ENCODE assay signal across 37 cellular contexts in genomic region chr7:156207306-156207705, GRCh38.
A peak's percentile ranks its signal among the peaks of the same experiment; 100 is the strongest.
DNase-seq lines count a peak whose midpoint lies in the region; ATAC-seq, FAIRE-seq and TF ChIP-seq lines count a peak whose summit lies in the region.
"Had no signal": no experiment of that assay in that cellular context is flagged by ENCODE, and none has a peak within 500 bp of the region (broad histone marks: within the 10 kb centered on the region; RNA-seq: fewer than 3 reads in every experiment).

No MANE protein-coding gene starts in this region.

- TF ChIP-seq CTCF in adrenal gland (IDR thresholded peaks at IDR 0.05) (no peak), K562 (IDR thresholded peaks at IDR 0.05 in 2 of 3, conservative IDR thresholded peaks at IDR 0.05 in 1 of 3; ENCODE audit: insufficient read depth in 2 of 3, low read depth in 1 of 3, low read length in 3 of 3) (no peak), endodermal cell (conservative IDR thresholded peaks at IDR 0.05) (no peak), sigmoid colon (IDR thresholded peaks at IDR 0.05) (no peak)

- no peak overlapping the region for H2AFZ ChIP-seq in K562 (ENCODE audit: low read depth, low read length)

- WGBS in adrenal gland, 4 donors: 66 to 79% (median 69%) methylated on average over 6 of the region's 6 CpGs
- WGBS in K562 (ENCODE audit: insufficient coverage, low coverage, missing lambda C conversion rate): 0% methylated on average over 6 of the region's 6 CpGs
- 86 to 88% methylated on average over 6 of the region's 6 CpGs for WGBS in endodermal cell (ENCODE audit: insufficient coverage in 1 of 2, insufficient read length in 1 of 2), 2 experiments
- WGBS in sigmoid colon, 2 donors: 89 to 92% methylated on average over 6 of the region's 6 CpGs

- no peak overlapping the region for H3K27ac Mint-ChIP-seq in endodermal cell
- no peak overlapping the region for H3K27ac Mint-ChIP-seq in activated CD4-positive, alpha-beta memory T cell treated with anti-CD3 and anti-CD28 coated beads, Interleukin-2, amount 10 ng/mL, durations not matched to agents 7 days and 5 days
- H3K27ac Mint-ChIP-seq: B cell; CD14-positive monocyte; CD4-positive, alpha-beta memory T cell; CD4-positive, alpha-beta T cell; CD4-positive, CD25-positive, alpha-beta regulatory T cell; CD8-positive, alpha-beta memory T cell; CD8-positive, alpha-beta T cell had no signal

- no peak for TF ChIP-seq RAD21 in K562 (CRISPR knock-in tag; conservative IDR thresholded peaks at IDR 0.05 in 1 of 2, IDR thresholded peaks at IDR 0.05 in 1 of 2)

- no TSS peak for BruUV-seq in K562 (replicated peaks; lab: Mats Ljungman, UMichigan)

- no peaks in the 10 kb centered on the region for H3K4me1 Mint-ChIP-seq in endodermal cell
- H3K4me1 Mint-ChIP-seq in activated CD4-positive, alpha-beta memory T cell treated with anti-CD3 and anti-CD28 coated beads, Interleukin-2, amount 10 ng/mL, durations not matched to agents 7 days and 5 days: no peaks in the 10 kb centered on the region
- H3K4me1 Mint-ChIP-seq: B cell; CD14-positive monocyte; CD4-positive, alpha-beta memory T cell; CD4-positive, CD25-positive, alpha-beta regulatory T cell; CD8-positive, alpha-beta memory T cell had no signal

- POLR2A ChIA-PET in K562 (lab: Yijun Ruan, JAX): interaction anchor here (1.6 kb wide), 1 partner anchor 18 kb away, joined by 5 read pairs; no protein-coding TSS in a partner anchor
- POLR2A ChIA-PET in activated CD4-positive, alpha-beta memory T cell treated with anti-CD3 and anti-CD28 coated beads, Interleukin-2, amount 10 ng/mL, durations not matched to agents 7 days and 5 days (lab: Charles Lee): no interaction called here

- peak overlapping the region in 1 of 5 donors; percentile 55 for H3K27ac ChIP-seq in adrenal gland
- H3K27ac ChIP-seq in K562 (ENCODE audit: extremely low read depth, low read depth, low read length): no peak overlapping the region
- no peak overlapping the region for H3K27ac ChIP-seq in endodermal cell (ENCODE audit: low read depth, low read length)
- H3K27ac ChIP-seq in sigmoid colon: no peak overlapping the region
- H3K27ac ChIP-seq: 22Rv1; A549; BLaER1; BLaER1 treated with 17β-estradiol and CSF1 and Interleukin-3, amounts not matched to agents 10 nM and 100 nM; C4-2B had no signal

- H3K36me3 Mint-ChIP-seq in endodermal cell (ENCODE audit: low read depth): no peaks in the 10 kb centered on the region
- no peaks in the 10 kb centered on the region for H3K36me3 Mint-ChIP-seq in activated CD4-positive, alpha-beta memory T cell treated with anti-CD3 and anti-CD28 coated beads, Interleukin-2, amount 10 ng/mL, durations not matched to agents 7 days and 5 days (ENCODE audit: low read depth)
- H3K36me3 Mint-ChIP-seq: CD14-positive monocyte; CD4-positive, alpha-beta memory T cell; CD4-positive, CD25-positive, alpha-beta regulatory T cell; CD8-positive, alpha-beta memory T cell; CD8-positive, alpha-beta T cell had no signal

- DNase-seq in SK-MEL-5 (ENCODE audit: low read depth, low spot score): peak; percentile 11
- DNase-seq in adrenal gland: peak in 5 of 7 donors; percentile 38 to 53 (median 47)
- no peak for DNase-seq in K562 (ENCODE audit: extremely low read depth in 1 of 4, low spot score in 3 of 4)
- DNase-seq in endodermal cell: peak; percentile 18
- DNase-seq in activated T-cell treated with anti-CD3 and anti-CD28 coated beads, Interleukin-2, amount 50 U/mL, for 1 hour: no peak
- no peak for DNase-seq in activated CD4-positive, alpha-beta memory T cell treated with anti-CD3 and anti-CD28 coated beads, Interleukin-2, amount 10 ng/mL, durations not matched to agents 7 days and 5 days
- no peak for DNase-seq in sigmoid colon
- DNase-seq: 8988T; ACHN; AML-193; BE2C; C1 segment of cervical spinal cord; Caco-2; Calu3; CD4-positive, alpha-beta memory T cell; CD4-positive, alpha-beta T cell; CD4-positive, CD25-positive, alpha-beta regulatory T cell; CD8-positive, alpha-beta memory T cell; CD8-positive, alpha-beta T cell; COR-L47; DMS 273 treated with DMSO at 0.1 percent for 48 hours; DMS153; DMS53; DMS79; DMS79 treated with DMSO at 0.1 percent for 48 hours; DND-41; EL had no signal

- 0 out of 2 replicates have a peak, but pooled peaks cover 19% of the 10 kb centered on the region for H4K20me1 ChIP-seq in K562 (replicated peaks; ENCODE audit: control insufficient read depth, insufficient read depth, low read length)
- H4K20me1 ChIP-seq: BLaER1; BLaER1 treated with 17β-estradiol and CSF1 and Interleukin-3, amounts not matched to agents 10 nM and 100 nM had no signal

- H3K9ac ChIP-seq in K562 (ENCODE audit: insufficient read depth in 1 of 2, low read depth in 2 of 2, low read length in 2 of 2): no peak overlapping the region
- H3K9ac ChIP-seq in endodermal cell (ENCODE audit: extremely low read depth, low read length, poor library complexity, severe bottlenecking): no peak overlapping the region
- H3K9ac ChIP-seq: BLaER1; BLaER1 treated with 17β-estradiol and CSF1 and Interleukin-3, amounts not matched to agents 10 nM and 100 nM had no signal

- no peaks in the 10 kb centered on the region for H3K9me1 ChIP-seq in K562 (ENCODE audit: control insufficient read depth, insufficient read depth, low read length)

- TF ChIP-seq POLR2A in adrenal gland (IDR thresholded peaks at IDR 0.05) (no peak), K562 (conservative IDR thresholded peaks at IDR 0.05) (no peak), sigmoid colon (IDR thresholded peaks at IDR 0.05) (no peak)

- H3K4me3 Mint-ChIP-seq in endodermal cell: no peak overlapping the region
- H3K4me3 Mint-ChIP-seq in activated CD4-positive, alpha-beta memory T cell treated with anti-CD3 and anti-CD28 coated beads, Interleukin-2, amount 10 ng/mL, durations not matched to agents 7 days and 5 days: no peak overlapping the region
- H3K4me3 Mint-ChIP-seq: B cell; CD14-positive monocyte; CD4-positive, alpha-beta memory T cell; CD4-positive, alpha-beta T cell; CD4-positive, CD25-positive, alpha-beta regulatory T cell; CD8-positive, alpha-beta memory T cell; CD8-positive, alpha-beta T cell had no signal

- no peaks in the 10 kb centered on the region for H3K27me3 Mint-ChIP-seq in endodermal cell (ENCODE audit: insufficient read depth)
- no peaks in the 10 kb centered on the region for H3K27me3 Mint-ChIP-seq in activated CD4-positive, alpha-beta memory T cell treated with anti-CD3 and anti-CD28 coated beads, Interleukin-2, amount 10 ng/mL, durations not matched to agents 7 days and 5 days
- H3K27me3 Mint-ChIP-seq: B cell; CD4-positive, alpha-beta memory T cell; CD4-positive, CD25-positive, alpha-beta regulatory T cell had no signal

- ATAC-seq in K562 (no peak), HG02973 (IDR thresholded peaks at IDR 0.05; ENCODE audit: unreplicated experiment) (no peak)
- ATAC-seq: A549; CD8-positive, alpha-beta T cell had no signal

- no peak overlapping the region for H3K4me3 ChIP-seq in adrenal gland
- no peak overlapping the region for H3K4me3 ChIP-seq in K562
- H3K4me3 ChIP-seq in endodermal cell (ENCODE audit: low read length): no peak overlapping the region
- H3K4me3 ChIP-seq in sigmoid colon: no peak overlapping the region
- H3K4me3 ChIP-seq: A549; BLaER1; BLaER1 treated with 17β-estradiol and CSF1 and Interleukin-3, amounts not matched to agents 10 nM and 100 nM had no signal

- H3K9me3 Mint-ChIP-seq in endodermal cell: no peaks in the 10 kb centered on the region
- H3K9me3 Mint-ChIP-seq in activated CD4-positive, alpha-beta memory T cell treated with anti-CD3 and anti-CD28 coated beads, Interleukin-2, amount 10 ng/mL, durations not matched to agents 7 days and 5 days: no peaks in the 10 kb centered on the region
- H3K9me3 Mint-ChIP-seq: CD4-positive, alpha-beta memory T cell; CD4-positive, alpha-beta T cell; CD8-positive, alpha-beta T cell had no signal

- no peaks in the 10 kb centered on the region for H3K9me3 ChIP-seq in adrenal gland (replicated peaks in 1 of 3)
- no peaks in the 10 kb centered on the region for H3K9me3 ChIP-seq in K562 (replicated peaks; ENCODE audit: control insufficient read depth, insufficient read depth, low read depth, low read length)
- no peaks in the 10 kb centered on the region for H3K9me3 ChIP-seq in endodermal cell (ENCODE audit: control insufficient read depth, low read length)
- H3K9me3 ChIP-seq in sigmoid colon: no peaks in the 10 kb centered on the region
- H3K9me3 ChIP-seq: A549; BE2C; BLaER1; BLaER1 treated with 17β-estradiol and CSF1 and Interleukin-3, amounts not matched to agents 10 nM and 100 nM; Caco-2 had no signal

- FAIRE-seq in K562 (lab: Jason Lieb, UNC): no peak
- FAIRE-seq: A204.1, A549, D721Med had no signal

- no peak for TF ChIP-seq EP300 in K562 (IDR thresholded peaks at IDR 0.05; ENCODE audit: low read length)
- no peak for TF ChIP-seq EP300 in sigmoid colon (IDR thresholded peaks at IDR 0.05)

- peaks cover 9 to 16% of the 10 kb centered on the region in 2 donors for H3K4me1 ChIP-seq in adrenal gland (replicated peaks in 1 of 2)
- no peaks in the 10 kb centered on the region for H3K4me1 ChIP-seq in K562 (replicated peaks in 1 of 2; ENCODE audit: control insufficient read depth in 2 of 2, insufficient read depth in 2 of 2, low read length in 2 of 2)
- no peaks in the 10 kb centered on the region for H3K4me1 ChIP-seq in endodermal cell (ENCODE audit: control insufficient read depth, insufficient read depth, low read length)
- H3K4me1 ChIP-seq in sigmoid colon: no peaks in the 10 kb centered on the region
- H3K4me1 ChIP-seq: A549; BE2C; BLaER1; BLaER1 treated with 17β-estradiol and CSF1 and Interleukin-3, amounts not matched to agents 10 nM and 100 nM; Caco-2 had no signal

- in situ Hi-C loops in SK-MEL-5 (cut with HindIII; ENCODE audit: low pct_unique_long_range_greater_than_20kb, low sequenced_read_pairs) (no loop called here), K562 (cut with MboI) (no loop called here)

- no peaks in the 10 kb centered on the region for H3K36me3 ChIP-seq in adrenal gland (replicated peaks in 1 of 2)
- no peaks in the 10 kb centered on the region for H3K36me3 ChIP-seq in K562 (ENCODE audit: control insufficient read depth, insufficient read depth, low read length)
- no peaks in the 10 kb centered on the region for H3K36me3 ChIP-seq in endodermal cell (ENCODE audit: control insufficient read depth, insufficient read depth, low read length)
- H3K36me3 ChIP-seq in sigmoid colon: no peaks in the 10 kb centered on the region
- H3K36me3 ChIP-seq: BE2C; BLaER1; BLaER1 treated with 17β-estradiol and CSF1 and Interleukin-3, amounts not matched to agents 10 nM and 100 nM had no signal

- H3K4me2 ChIP-seq in K562 (ENCODE audit: insufficient read depth, low read length): no peak overlapping the region
- H3K4me2 ChIP-seq: A549; BLaER1; BLaER1 treated with 17β-estradiol and CSF1 and Interleukin-3, amounts not matched to agents 10 nM and 100 nM had no signal

- H3K79me2 ChIP-seq in K562 (ENCODE audit: control insufficient read depth, insufficient read depth, low read length): no peaks in the 10 kb centered on the region

- CTCF ChIA-PET in K562 (lab: Yijun Ruan, JAX; ENCODE audit: low intra/inter-chr PET ratio): no interaction called here
- CTCF ChIA-PET in activated CD4-positive, alpha-beta memory T cell treated with anti-CD3 and anti-CD28 coated beads, Interleukin-2, amount 10 ng/mL, durations not matched to agents 7 days and 5 days (lab: Charles Lee): no interaction called here

- no peaks in the 10 kb centered on the region for H3K27me3 ChIP-seq in adrenal gland
- peaks cover 33 to 72% of the 10 kb centered on the region in 2 experiments for H3K27me3 ChIP-seq in K562 (ENCODE audit: control insufficient read depth in 2 of 2, insufficient read depth in 2 of 2, low read length in 2 of 2)
- H3K27me3 ChIP-seq in endodermal cell (ENCODE audit: control insufficient read depth, insufficient read depth, low read length, poor library complexity, severe bottlenecking): no peaks in the 10 kb centered on the region
- no peaks in the 10 kb centered on the region for H3K27me3 ChIP-seq in sigmoid colon
- H3K27me3 ChIP-seq: BLaER1; BLaER1 treated with 17β-estradiol and CSF1 and Interleukin-3, amounts not matched to agents 10 nM and 100 nM had no signal

- intact Hi-C loops in adrenal gland (cut with DNase I) (no loop called here), K562 (cut with micrococcal nuclease) (no loop called here), sigmoid colon (cut with DNase I) (no loop called here)

Comparison
In these comparisons a context has a peak if more than half of its experiments do, and no peak if none do; other contexts are left out.
1. DNase-seq: peak in SK-MEL-5 (single experiment), adrenal gland (5 of 7) and endodermal cell (single experiment); none in K562 (0 of 4), activated T-cell treated with anti-CD3 and anti-CD28 coated beads, Interleukin-2, amount 50 U/mL, for 1 hour (single experiment), activated CD4-positive, alpha-beta memory T cell treated with anti-CD3 and anti-CD28 coated beads, Interleukin-2, amount 10 ng/mL, durations not matched to agents 7 days and 5 days (single experiment) and sigmoid colon (single experiment).